Comparison of ENCODE assay signal across 16 cellular contexts in the genomic region with DNA sequence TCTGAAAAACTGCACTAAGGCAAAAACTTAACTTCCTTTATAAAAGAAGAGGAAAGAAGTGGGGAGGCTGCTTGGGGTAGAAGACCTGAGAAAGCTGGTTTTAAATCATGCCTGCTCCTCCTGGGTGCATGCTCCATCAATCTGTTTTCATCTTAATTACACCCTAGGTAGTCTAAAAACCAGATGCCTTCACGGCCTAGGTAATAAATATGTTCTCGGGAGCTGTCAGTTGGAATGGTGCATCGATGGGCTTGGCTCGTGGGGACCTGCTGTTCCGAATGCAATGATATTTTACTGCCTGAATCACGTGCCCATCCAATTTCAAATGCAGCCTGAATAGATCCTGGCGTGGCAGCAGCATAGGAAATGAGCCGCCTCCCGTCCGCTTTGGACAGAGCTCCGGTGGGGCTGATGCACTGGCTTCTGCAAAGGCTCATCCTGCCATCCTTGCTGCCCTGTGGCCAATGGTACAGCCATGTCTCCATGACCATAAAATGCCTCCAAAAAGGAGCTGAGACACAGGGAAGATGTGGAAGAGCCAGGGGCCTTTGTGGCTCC. TPM values are rescaled to one million over a fixed set of nuclear protein-coding genes. Genes with fewer than 3 reads are reported as not detected.
"Had no signal": no experiment of that assay in that cellular context is flagged by ENCODE, and none has a peak within 500 bp of the region (broad histone marks: within the 10 kb centered on the region; RNA-seq: fewer than 3 reads in every experiment).

No MANE protein-coding gene starts in this region.

- H3K9me3 ChIP-seq: ovary, thyroid gland had no signal

- H3K27me3 ChIP-seq: foreskin keratinocyte, hepatocyte, ovary, thyroid gland had no signal

- H3K4me2 ChIP-seq: hepatocyte had no signal

- H3K4me3 ChIP-seq: hepatocyte, lung, ovary, thyroid gland had no signal

- DNase-seq: effector CD4-positive, alpha-beta T cell; endodermal cell; erythroblast; foreskin keratinocyte; head of caudate nucleus; left cardiac atrium; left ventricle myocardium superior; mesendoderm; naive thymus-derived CD4-positive, alpha-beta T cell; ovary; small intestine; stimulated activated CD4-positive, alpha-beta T cell treated with anti-CD3 and anti-CD28 coated beads, Interleukin-12 subunit alpha, Interleukin-12 subunit beta, amount 100 ng/mL, for 4 hours; stimulated activated naive CD4-positive, alpha-beta T cell treated with Interleukin-2 at 50 U/mL for 16 hours; thyroid gland had no signal

- H3K36me3 ChIP-seq: ovary had no signal

- H2AFZ ChIP-seq: hepatocyte had no signal

- H3K27ac ChIP-seq: foreskin keratinocyte, hepatocyte, ovary, thyroid gland had no signal

RNA-seq across cellular contexts. Expression of a gene that starts 42.8 kb away (rescaled TPM):
- total RNA-seq: foreskin keratinocyte had no signal
- polyA plus RNA-seq: foreskin keratinocyte; naive thymus-derived CD4-positive, alpha-beta T cell had no signal
